ENCODE assay signal across 11 cellular contexts in the genomic region with DNA sequence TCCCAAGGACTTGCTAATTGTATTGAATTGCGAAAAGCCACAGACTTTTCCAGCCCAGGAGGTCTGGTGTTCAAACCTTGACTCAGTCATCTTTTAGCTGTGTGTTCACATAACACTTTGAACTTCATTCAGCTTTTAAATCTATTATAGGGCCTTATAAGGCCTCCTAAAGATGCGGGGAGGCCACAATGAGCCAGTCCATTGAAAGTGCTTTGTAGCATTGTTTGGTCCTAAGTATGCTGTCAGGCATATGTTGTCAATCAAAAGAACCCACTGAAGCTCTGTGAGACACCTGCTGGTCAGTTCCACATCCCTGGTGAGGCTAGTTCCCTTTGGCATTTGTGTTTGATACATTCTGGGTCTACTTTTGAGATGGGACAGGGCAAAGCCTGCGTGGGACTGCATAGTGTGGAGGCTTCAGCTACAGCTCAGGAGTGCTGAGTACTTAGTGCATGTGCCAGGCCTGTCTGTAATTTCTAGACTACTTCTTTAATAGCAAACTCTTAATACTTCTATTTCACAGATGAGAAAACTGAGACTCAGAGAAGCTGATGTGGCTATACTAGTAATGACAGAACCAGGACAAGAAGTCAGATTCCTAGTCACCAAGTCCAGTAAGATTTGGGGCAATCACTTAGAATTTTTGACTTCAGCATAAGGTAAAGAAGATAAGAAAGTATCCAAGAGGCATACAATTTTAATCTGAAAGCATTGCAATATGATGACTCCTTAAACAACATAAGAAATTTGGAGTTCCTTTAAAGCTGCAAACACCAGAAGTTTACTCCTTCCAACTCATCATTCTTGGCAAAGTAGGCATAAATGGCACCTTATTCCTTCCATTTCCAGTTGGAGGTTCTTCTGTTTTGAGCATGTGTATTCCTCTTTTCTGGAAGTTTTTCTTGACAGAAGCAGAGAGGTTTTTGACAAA.
DNase-seq lines count a peak whose midpoint lies in the region; ATAC-seq, FAIRE-seq and TF ChIP-seq lines count a peak whose summit lies in the region.
"Had no signal": no experiment of that assay in that cellular context is flagged by ENCODE, and none has a peak within 500 bp of the region (broad histone marks: within the 10 kb centered on the region; RNA-seq: fewer than 3 reads in every experiment).

No MANE protein-coding gene starts in this region.

- DNase-seq in AG10803 (ENCODE audit: low read depth) (peak; percentile 43), HCT116 (ENCODE audit: low read depth, low spot score) (peak; percentile 8), keratinocyte (ENCODE audit: low read depth, low spot score) (no peak), NCI-H1436 treated with DMSO at 0.1 percent for 48 hours (lab: John Stamatoyannopoulos, UW) (no peak), RCC 7860 (ENCODE audit: low spot score) (no peak), OCI-M2 (lab: John Stamatoyannopoulos, UW; ENCODE audit: unreplicated experiment) (no peak), glomerular visceral epithelial cell (ENCODE audit: extremely low spot score) (no peak)
- DNase-seq: activated CD4-positive, alpha-beta T cell treated with anti-CD3 and anti-CD28 coated beads, Interleukin-2, amount 10 ng/mL, durations not matched to agents 24 days and 14 days; GF-D8 had no signal

- POLR2A ChIA-PET in HCT116 (lab: Charles Lee): interaction anchor here (1.5 kb wide), 1 partner anchor 128 kb away, joined by 4 read pairs; no protein-coding TSS in a partner anchor

- BruUV-seq in HCT116 (replicated peaks; lab: Mats Ljungman, UMichigan): no TSS peak

- H3K9ac ChIP-seq in HCT116 (ENCODE audit: low read length) (no peak overlapping the region), SU-DHL-6 (ENCODE audit: low read length) (no peak overlapping the region), keratinocyte (ENCODE audit: control insufficient read depth, extremely low read depth, insufficient read depth, low read length) (no peak overlapping the region)

- RAD21 ChIA-PET in HCT116 (lab: Charles Lee; ENCODE audit: low non-redundant PET in 1 of 2, low total read pairs in 2 of 2, uncharacterized antibody in 2 of 2, unreplicated experiment in 2 of 2): no interaction called here

- H4K20me1 ChIP-seq in HCT116 (ENCODE audit: insufficient read depth) (no peaks in the 10 kb centered on the region), SU-DHL-6 (ENCODE audit: low read depth, low read length) (no peaks in the 10 kb centered on the region), keratinocyte (ENCODE audit: control insufficient read depth, extremely low read depth, insufficient read depth, low read length) (no peaks in the 10 kb centered on the region)

- no peak overlapping the region for H3K4me3 ChIP-seq in AG10803 (ENCODE audit: low read length)
- no peak overlapping the region for H3K4me3 ChIP-seq in HCT116 (replicated peaks in 1 of 2; ENCODE audit: low read depth in 1 of 2, low read length in 2 of 2)
- no peak overlapping the region for H3K4me3 ChIP-seq in SU-DHL-6 (ENCODE audit: insufficient read depth, low read length, poor library complexity, severe bottlenecking)
- no peak overlapping the region for H3K4me3 ChIP-seq in keratinocyte (ENCODE audit: control insufficient read depth in 2 of 3, extremely low read depth in 1 of 3, insufficient read depth in 2 of 3, low read depth in 1 of 3, low read length in 3 of 3)
- H3K4me3 ChIP-seq: body of pancreas had no signal

- peak; percentile 79 for ATAC-seq in HCT116

- no peak for TF ChIP-seq POLR2A in HCT116 (IDR thresholded peaks at IDR 0.05; ENCODE audit: borderline replicate concordance, extremely low read depth, insufficient read depth, insufficient read length)

- H3F3A ChIP-seq in SU-DHL-6 (ENCODE audit: insufficient read depth): no peaks in the 10 kb centered on the region

- TF ChIP-seq RAD21 in HCT116 (IDR thresholded peaks at IDR 0.05; ENCODE audit: low read depth): no peak

- H3K79me2 ChIP-seq in HCT116 (ENCODE audit: insufficient read depth, low read length): no peaks in the 10 kb centered on the region
- H3K79me2 ChIP-seq in SU-DHL-6 (ENCODE audit: insufficient read depth, low read length): no peaks in the 10 kb centered on the region
- no peaks in the 10 kb centered on the region for H3K79me2 ChIP-seq in keratinocyte (ENCODE audit: control insufficient read depth, insufficient read depth, low read length)

- TF ChIP-seq CTCF in AG10803 (conservative IDR thresholded peaks at IDR 0.05; ENCODE audit: low read length) (peak; percentile 31), HCT116 (IDR thresholded peaks at IDR 0.05 in 2 of 3, conservative IDR thresholded peaks at IDR 0.05 in 1 of 3; ENCODE audit: borderline replicate concordance in 1 of 3, insufficient read depth in 1 of 3, low read depth in 2 of 3, low read length in 2 of 3) (peak in 2 of 3 experiments; percentile 42 to 46; a peak in 4 of 6 replicates), SU-DHL-6 (IDR thresholded peaks at IDR 0.05; ENCODE audit: insufficient read depth, low read length, poor library complexity, severe bottlenecking) (peak; percentile 14), keratinocyte (optimal IDR thresholded peaks at IDR 0.05 in 1 of 3, IDR thresholded peaks at IDR 0.05 in 1 of 3, conservative IDR thresholded peaks at IDR 0.05 in 1 of 3; ENCODE audit: extremely low read depth in 1 of 3, insufficient read depth in 2 of 3, low read length in 3 of 3) (peak in 2 of 3 experiments; percentile 9 to 38)

- intact Hi-C loops in HCT116 (cut with micrococcal nuclease): loop anchor here (2.0 kb wide), 1 partner anchor 129 kb away; no protein-coding TSS in a partner anchor

- dilution Hi-C loops in keratinocyte (cut with MboI; ENCODE audit: extremely low pct_ligation_motif_present, low sequenced_read_pairs): no loop called here

- H3K36me3 ChIP-seq in HCT116 (ENCODE audit: control insufficient read depth in 1 of 2, insufficient read depth in 2 of 2, low read length in 2 of 2) (no peaks in the 10 kb centered on the region), SU-DHL-6 (ENCODE audit: low read length) (no peaks in the 10 kb centered on the region), keratinocyte (ENCODE audit: control insufficient read depth in 2 of 2, extremely low read depth in 1 of 2, insufficient read depth in 2 of 2, low read length in 2 of 2) (no peaks in the 10 kb centered on the region)

- H3K4me2 ChIP-seq in HCT116 (ENCODE audit: low read length) (peak overlapping the region; percentile 1; the same call in 1 of the 2 replicates), SU-DHL-6 (ENCODE audit: low read depth, low read length, poor library complexity, severe bottlenecking) (no peak overlapping the region), keratinocyte (ENCODE audit: control insufficient read depth, extremely low read depth, insufficient read depth, low read depth, low read length) (no peak overlapping the region)

- no peak overlapping the region for H2AFZ ChIP-seq in HCT116 (ENCODE audit: low read depth, low read length, poor library complexity, severe bottlenecking)
- no peak overlapping the region for H2AFZ ChIP-seq in SU-DHL-6 (ENCODE audit: low read depth, low read length, severe bottlenecking)
- H2AFZ ChIP-seq in keratinocyte (ENCODE audit: control insufficient read depth, low read length): no peak overlapping the region

- no peaks in the 10 kb centered on the region for H3K9me1 ChIP-seq in keratinocyte (ENCODE audit: control insufficient read depth, extremely low read depth, insufficient read depth, low read length)

- H3K27ac ChIP-seq in HCT116 (ENCODE audit: low read depth, low read length) (no peak overlapping the region), SU-DHL-6 (ENCODE audit: low read depth, low read length) (no peak overlapping the region), keratinocyte (ENCODE audit: control insufficient read depth, insufficient read depth, low read length) (no peak overlapping the region)
- H3K27ac ChIP-seq: body of pancreas had no signal

- H3K27me3 ChIP-seq in HCT116 (ENCODE audit: insufficient read depth, low read length) (no peaks in the 10 kb centered on the region; the same call in 1 of the 2 replicates), SU-DHL-6 (ENCODE audit: low read length) (no peaks in the 10 kb centered on the region), keratinocyte (ENCODE audit: control insufficient read depth, extremely low read depth, insufficient read depth, low read length) (no peaks in the 10 kb centered on the region)
- H3K27me3 ChIP-seq: body of pancreas had no signal

- H3K9me2 ChIP-seq in HCT116 (ENCODE audit: insufficient read depth): no peaks in the 10 kb centered on the region
- H3K9me2 ChIP-seq in SU-DHL-6 (replicated peaks; ENCODE audit: insufficient read depth, low read length): no peaks in the 10 kb centered on the region

- peaks cover 4 to 8% of the 10 kb centered on the region in 2 experiments; a peak in 3 of 4 replicates for H3K4me1 ChIP-seq in HCT116 (ENCODE audit: control insufficient read depth in 1 of 2, insufficient read depth in 2 of 2, low read length in 2 of 2)
- H3K4me1 ChIP-seq in keratinocyte (ENCODE audit: control insufficient read depth, extremely low read depth, insufficient read depth, low read length): peaks cover 13% of the 10 kb centered on the region
- H3K4me1 ChIP-seq: body of pancreas had no signal

- CTCF ChIA-PET in HCT116 (lab: Charles Lee): interaction anchor here (2.3 kb wide), 1 partner anchor 128 kb away, joined by 18 read pairs; no protein-coding TSS in a partner anchor

- FAIRE-seq in keratinocyte (lab: Jason Lieb, UNC) (no peak), RCC 7860 (lab: Jason Lieb, UNC) (no peak)

- H3K9me3 ChIP-seq in HCT116 (ENCODE audit: control insufficient read depth in 1 of 2, insufficient read depth in 1 of 2, low read depth in 1 of 2, low read length in 2 of 2): no peaks in the 10 kb centered on the region
- no peaks in the 10 kb centered on the region for H3K9me3 ChIP-seq in SU-DHL-6 (ENCODE audit: insufficient read depth, low read length)
- H3K9me3 ChIP-seq in keratinocyte (ENCODE audit: control insufficient read depth, low read depth, low read length): no peaks in the 10 kb centered on the region
- H3K9me3 ChIP-seq: body of pancreas had no signal

TF ChIP-seq in HCT116, 20 proteins besides CTCF, POLR2A, EP300 and RAD21 (continues in another document):
- TF ChIP-seq EZH2 (IDR thresholded peaks at IDR 0.05): no peak
- TF ChIP-seq ELF1 (IDR thresholded peaks at IDR 0.05; ENCODE audit: borderline replicate concordance, low read depth): no peak
- no peak for TF ChIP-seq SP1 (IDR thresholded peaks at IDR 0.05; ENCODE audit: low read depth)
- TF ChIP-seq ZNF274 (IDR thresholded peaks at IDR 0.05; ENCODE audit: low read depth, low read length): no peak
- no peak for TF ChIP-seq ATF3 (IDR thresholded peaks at IDR 0.05)

Comparison
In these comparisons a context has a peak if more than half of its experiments do, and no peak if none do; other contexts are left out.
1. DNase-seq: peak in AG10803 (single experiment) and HCT116 (single experiment); none in keratinocyte (single experiment), NCI-H1436 treated with DMSO at 0.1 percent for 48 hours (single experiment), RCC 7860 (single experiment), OCI-M2 (single experiment) and glomerular visceral epithelial cell (single experiment).
2. Peak in every context shown above with its lines, with median percentiles within 50 percentile points of each other: CTCF ChIP-seq.